15 cellular contexts compared by ENCODE assay signal in the genomic region with DNA sequence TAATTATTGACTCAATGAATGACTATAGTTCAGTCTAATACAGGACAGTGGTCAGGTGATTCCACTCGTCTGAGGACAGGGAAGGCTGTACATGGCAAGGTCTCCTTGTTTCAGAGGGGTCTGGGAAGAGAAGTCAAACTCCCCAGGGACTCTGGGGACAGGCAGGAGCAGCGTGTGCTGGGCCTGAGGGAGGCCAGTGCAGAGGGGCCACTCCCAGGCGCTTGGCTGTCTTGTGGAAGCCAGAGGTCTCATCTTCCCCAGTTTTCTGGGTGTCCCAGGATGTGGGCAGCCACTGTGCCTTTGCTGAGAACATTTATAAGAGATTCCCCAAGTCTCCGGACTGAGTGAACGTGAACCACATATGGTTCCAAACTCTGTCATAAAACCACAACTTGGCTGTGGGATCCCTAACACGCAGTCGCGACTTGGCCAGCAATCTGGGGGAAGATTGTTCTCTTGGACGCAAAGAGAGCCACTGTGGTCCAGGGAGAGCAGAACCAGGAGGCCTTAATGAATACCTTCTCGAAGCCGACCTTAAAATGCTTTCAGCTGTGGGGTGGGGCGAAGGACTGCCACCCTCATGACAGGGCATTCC. TPM values are rescaled to one million over a fixed set of nuclear protein-coding genes. Genes with fewer than 3 reads are reported as not detected.
"Had no signal": no experiment of that assay in that cellular context is flagged by ENCODE, and none has a peak within 500 bp of the region (broad histone marks: within the 10 kb centered on the region; RNA-seq: fewer than 3 reads in every experiment).

No MANE protein-coding gene starts in this region.

- H3K27me3 ChIP-seq: heart left ventricle, stomach had no signal

- H3K36me3 Mint-ChIP-seq: brain had no signal

- H3K4me3 Mint-ChIP-seq: brain; T-helper 2 cell treated with Interferon-gamma antibody and Interleukin-4, amounts not matched to agents 5 μg/mL and 100 μg/mL, for 36 hours had no signal

- H3K36me3 ChIP-seq: heart left ventricle, stomach, thoracic aorta had no signal

- H3K9me3 Mint-ChIP-seq: brain; T-helper 2 cell treated with Interferon-gamma antibody and Interleukin-4, amounts not matched to agents 5 μg/mL and 100 μg/mL, for 36 hours had no signal

- H3K4me3 ChIP-seq: heart left ventricle, stomach, thoracic aorta had no signal

- H3K9me3 ChIP-seq: heart left ventricle, stomach, thoracic aorta had no signal

- H3K27ac ChIP-seq: heart left ventricle, stomach, thoracic aorta had no signal

- H3K27ac Mint-ChIP-seq: brain; T-helper 2 cell treated with Interferon-gamma antibody and Interleukin-4, amounts not matched to agents 5 μg/mL and 100 μg/mL, for 36 hours had no signal

- ATAC-seq: esophagus mucosa had no signal

- DNase-seq: activated CD4-positive, alpha-beta T cell treated with anti-CD3 and anti-CD28 coated beads, Interleukin-2, amount 50 U/mL, for 4 hours; activated CD4-positive, CD25-positive, alpha-beta regulatory T cell treated with anti-CD3 and anti-CD28 coated beads, Interleukin-2, amount 50 U/mL, for 72 hours; activated T-cell treated with anti-CD3 and anti-CD28 coated beads, Interleukin-2, amount 50 U/mL, for 48 hours; cerebellar nuclear complex; foreskin melanocyte; heart left ventricle; mammary epithelial cell; stimulated activated CD4-positive, alpha-beta T cell treated with anti-CD3 and anti-CD28 coated beads, Interleukin-15, amount 100 ng/mL, for 24 hours; stimulated activated CD4-positive, alpha-beta T cell treated with anti-CD3 and anti-CD28 coated beads, Interleukin-4, amount 100 ng/mL, for 24 hours; stomach had no signal

RNA-seq across cellular contexts. Expression of gene BHLHE40, which starts 30.4 kb away (rescaled TPM):
- polyA plus RNA-seq: neural cell had no signal
